Comparison of ENCODE assay signal across 10 cellular contexts in the genomic region with DNA sequence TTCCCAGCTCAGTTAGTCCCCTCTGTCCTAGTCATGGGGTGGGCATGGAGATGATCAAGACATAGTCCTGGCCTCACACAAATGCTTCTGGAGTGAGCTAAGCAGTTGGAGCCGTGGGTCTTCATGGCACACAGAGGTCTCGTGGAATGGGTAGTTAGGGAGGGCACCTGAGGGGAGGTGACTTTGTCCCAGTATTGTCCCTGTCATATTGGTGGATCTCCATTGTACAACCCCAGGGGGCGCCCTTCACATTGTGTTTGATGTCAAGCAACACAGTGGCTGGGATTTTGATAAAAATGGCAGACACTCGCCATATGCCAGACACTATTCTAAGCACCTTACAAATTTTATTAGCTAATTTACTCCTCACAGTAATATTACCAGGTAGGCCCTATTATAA.
DNase-seq lines count a peak whose midpoint lies in the region; TF ChIP-seq lines count a peak whose summit lies in the region.
"Had no signal": no experiment of that assay in that cellular context is flagged by ENCODE, and none has a peak within 500 bp of the region (broad histone marks: within the 10 kb centered on the region; RNA-seq: fewer than 3 reads in every experiment).

No MANE protein-coding gene starts in this region.

- no peak overlapping the region for H3K4me2 ChIP-seq in OCI-LY7 (ENCODE audit: low read length)
- H3K4me2 ChIP-seq in hepatocyte, result no peak overlapping the region

- H3K79me2 ChIP-seq in OCI-LY7 (ENCODE audit: insufficient read depth, low read depth, low read length) (no peaks in the 10 kb centered on the region), hepatocyte (no peaks in the 10 kb centered on the region)

- H3K9me2 ChIP-seq in OCI-LY7 (ENCODE audit: insufficient read depth, low read length), result no peaks in the 10 kb centered on the region
- H3K9me2 ChIP-seq in hepatocyte (replicated peaks; ENCODE audit: insufficient read depth), result no peaks in the 10 kb centered on the region

- peak; percentile 43 for DNase-seq in BE2C
- DNase-seq in GM10248 (ENCODE audit: extremely low spot score), result no peak
- peak; percentile 3 for DNase-seq in OCI-LY7 (ENCODE audit: low spot score)
- peak in 41 of 42 donors; percentile 28 to 78 (median 54) for DNase-seq in head of caudate nucleus
- no peak for DNase-seq in GM03348 (ENCODE audit: low spot score)
- no peak for DNase-seq in cortex of kidney (lab: John Stamatoyannopoulos, UW)
- DNase-seq in hepatocyte (ENCODE audit: low spot score), result no peak
- DNase-seq: central memory CD4-positive, alpha-beta T cell; left lung had no signal

- no peak overlapping the region for H3K4me3 ChIP-seq in BE2C (ENCODE audit: low read depth, low read length)
- H3K4me3 ChIP-seq in OCI-LY7 (ENCODE audit: low read depth, low read length, poor library complexity, severe bottlenecking), result no peak overlapping the region
- no peak overlapping the region for H3K4me3 ChIP-seq in hepatocyte
- H3K4me3 ChIP-seq: left lung, suprapubic skin had no signal

- H3K27me3 ChIP-seq in BE2C (peaks cover 33% of the 10 kb centered on the region), hepatocyte (peaks cover 30% of the 10 kb centered on the region)

- H3K4me1 ChIP-seq in BE2C, result no peaks in the 10 kb centered on the region
- no peaks in the 10 kb centered on the region for H3K4me1 ChIP-seq in OCI-LY7 (ENCODE audit: insufficient read depth, low read length, poor library complexity, severe bottlenecking)
- H3K4me1 ChIP-seq in hepatocyte (ENCODE audit: insufficient read depth), result no peaks in the 10 kb centered on the region
- H3K4me1 ChIP-seq: left lung, suprapubic skin had no signal

- H3K9me3 ChIP-seq in BE2C (no peaks in the 10 kb centered on the region), OCI-LY7 (ENCODE audit: low read length) (no peaks in the 10 kb centered on the region), hepatocyte (ENCODE audit: low read depth) (no peaks in the 10 kb centered on the region)
- H3K9me3 ChIP-seq: left lung, suprapubic skin had no signal

- H2AFZ ChIP-seq in OCI-LY7 (ENCODE audit: low read length), result no peak overlapping the region
- H2AFZ ChIP-seq in hepatocyte, result no peak overlapping the region

- intact Hi-C loops in OCI-LY7 (cut with micrococcal nuclease; ENCODE audit: unreplicated experiment), result no loop called here
- intact Hi-C loops in head of caudate nucleus (cut with DNase I), result loop anchor here (5.0 kb wide), 1 partner anchor 265 kb away; no protein-coding TSS in a partner anchor

- H3K27ac ChIP-seq in OCI-LY7 (ENCODE audit: low read depth, low read length, poor library complexity, severe bottlenecking), result no peak overlapping the region
- no peak overlapping the region for H3K27ac ChIP-seq in hepatocyte
- H3K27ac ChIP-seq: left lung, suprapubic skin had no signal

- CTCF ChIA-PET in GM10248 (lab: Yijun Ruan, JAX), result no interaction called here
- CTCF ChIA-PET in OCI-LY7 (lab: Charles Lee; ENCODE audit: unreplicated experiment), result no interaction called here

- TF ChIP-seq CTCF in BE2C (IDR thresholded peaks at IDR 0.05; ENCODE audit: low read depth, low read length), result peak; percentile 44
- TF ChIP-seq CTCF in GM10248 (IDR thresholded peaks at IDR 0.05; ENCODE audit: control extremely low read depth, extremely low read depth, low read depth, missing control alignments), result peak; percentile 18
- peak; percentile 54 for TF ChIP-seq CTCF in OCI-LY7 (conservative IDR thresholded peaks at IDR 0.05; ENCODE audit: low read length)
- TF ChIP-seq CTCF in hepatocyte (IDR thresholded peaks at IDR 0.05; ENCODE audit: poor library complexity), result no peak

- BruUV-seq in OCI-LY7 (replicated peaks; lab: Mats Ljungman, UMichigan), result no TSS peak

- H4K20me1 ChIP-seq in OCI-LY7 (ENCODE audit: insufficient read depth, low read length) (no peaks in the 10 kb centered on the region), hepatocyte (ENCODE audit: insufficient read depth, poor library complexity, severe bottlenecking) (no peaks in the 10 kb centered on the region)

- POLR2A ChIA-PET in GM10248 (lab: Yijun Ruan, JAX) (no interaction called here), OCI-LY7 (lab: Charles Lee) (no interaction called here)

- 68% methylated on average over 4 of the region's 4 CpGs for WGBS in hepatocyte (ENCODE audit: low lambda C conversion rate, missing lambda C conversion rate)

- no peaks in the 10 kb centered on the region for H3K36me3 ChIP-seq in BE2C
- H3K36me3 ChIP-seq in OCI-LY7 (ENCODE audit: insufficient read depth, low read length), result no peaks in the 10 kb centered on the region
- no peaks in the 10 kb centered on the region for H3K36me3 ChIP-seq in hepatocyte (replicated peaks; ENCODE audit: insufficient read depth, low read depth)
- H3K36me3 ChIP-seq: left lung, suprapubic skin had no signal

Comparison
In these comparisons a context has a peak if more than half of its experiments do, and no peak if none do; other contexts are left out.
1. DNase-seq: peak in BE2C (single experiment), OCI-LY7 (single experiment) and head of caudate nucleus (41 of 42); none in GM10248 (single experiment), GM03348 (single experiment), cortex of kidney (single experiment) and hepatocyte (single experiment).